Comparison of ENCODE assay signal across 8 cellular contexts in genomic region chr4:26719954-26720552, GRCh38.
DNase-seq lines count a peak whose midpoint lies in the region; ATAC-seq and TF ChIP-seq lines count a peak whose summit lies in the region.

No MANE protein-coding gene starts in this region.

- H3K27ac ChIP-seq in SK-N-SH (ENCODE audit: low read depth in 2 of 2, low read length in 1 of 2) = no peak overlapping the region

- no peaks in the 10 kb centered on the region for H3F3A ChIP-seq in SK-N-SH (replicated peaks; ENCODE audit: insufficient read depth)

- H3K36me3 Mint-ChIP-seq in T-helper 17 cell (ENCODE audit: low read depth) = peaks cover 17% of the 10 kb centered on the region

- no peak overlapping the region for H3K9ac ChIP-seq in SK-N-SH

- no peak overlapping the region for H3K27ac Mint-ChIP-seq in T-helper 17 cell

- H3K4me3 ChIP-seq in H7 (ENCODE audit: insufficient read depth, low read depth, low read length) (no peak overlapping the region), SK-N-SH (ENCODE audit: low read depth in 2 of 2, low read length in 1 of 2) (no peak overlapping the region; a peak in 1 of 4 replicates)

- no peaks in the 10 kb centered on the region for H3K9me3 ChIP-seq in SK-N-SH
- no peaks in the 10 kb centered on the region for H3K9me3 ChIP-seq in T-helper 17 cell (ENCODE audit: control insufficient read depth, low read length, poor library complexity, severe bottlenecking)

- H3K4me2 ChIP-seq in SK-N-SH = no peak overlapping the region

- peak; percentile 83 for TF ChIP-seq RAD21 in SK-N-SH (IDR thresholded peaks at IDR 0.05; ENCODE audit: low read length)

- no peaks in the 10 kb centered on the region for H4K20me1 ChIP-seq in SK-N-SH (ENCODE audit: insufficient read depth)

- TF ChIP-seq EP300 in SK-N-SH (IDR thresholded peaks at IDR 0.05; ENCODE audit: borderline replicate concordance in 1 of 2, low read depth in 1 of 2, low read length in 1 of 2) = no peak

- H3K27me3 Mint-ChIP-seq in T-helper 17 cell = no peaks in the 10 kb centered on the region

- no peaks in the 10 kb centered on the region for H3K9me2 ChIP-seq in SK-N-SH

- H3K4me1 ChIP-seq in SK-N-SH (ENCODE audit: control insufficient read depth in 1 of 2, insufficient read depth in 2 of 2, low read depth in 1 of 2, low read length in 1 of 2) = no peaks in the 10 kb centered on the region

- TF ChIP-seq CTCF in SK-N-SH (IDR thresholded peaks at IDR 0.05) = peak; percentile 91

- 30% methylated on average over 1 of the region's 1 CpG for WGBS in SK-N-SH (ENCODE audit: low lambda C conversion rate)

- no peaks in the 10 kb centered on the region for H3K79me2 ChIP-seq in SK-N-SH (ENCODE audit: insufficient read depth)

- H2AFZ ChIP-seq in SK-N-SH (ENCODE audit: low read depth) = no peak overlapping the region

- H3K36me3 ChIP-seq in H7 (replicated peaks; ENCODE audit: control insufficient read depth, insufficient read depth, low read length) = no peaks in the 10 kb centered on the region
- peaks cover 4 to 6% of the 10 kb centered on the region in 2 experiments for H3K36me3 ChIP-seq in SK-N-SH (replicated peaks in 1 of 2; ENCODE audit: control insufficient read depth in 1 of 2, insufficient read depth in 2 of 2, low read length in 1 of 2)

- POLR2A ChIA-PET in SK-N-SH (lab: Yijun Ruan, JAX) = no interaction called here

- DNase-seq in AG08395 (ENCODE audit: low spot score) (peak; percentile 48), H7 (peak; percentile 4), SK-N-SH (peak; percentile 12), iPS-NIHi11 (ENCODE audit: low spot score) (peak; percentile 17), DMS79 (lab: John Stamatoyannopoulos, UW) (no peak), T-helper 17 cell (no peak)

- CTCF ChIA-PET in SK-N-SH (lab: Yijun Ruan, JAX) = interaction anchor here (0.6 to 3.4 kb wide), 12 partner anchors 9 to 687 kb away, joined by 3 to 43 read pairs (median 3); no protein-coding TSS in a partner anchor

- H3K4me1 Mint-ChIP-seq in T-helper 17 cell = peaks cover 13% of the 10 kb centered on the region

- H3K4me3 Mint-ChIP-seq in T-helper 17 cell = no peak overlapping the region

- no peak for ATAC-seq in GM18868 (IDR thresholded peaks at IDR 0.05; ENCODE audit: unreplicated experiment)
- no peak for ATAC-seq in T-helper 17 cell
- no peak for ATAC-seq in HG03039 (IDR thresholded peaks at IDR 0.05; ENCODE audit: unreplicated experiment)

- no peaks in the 10 kb centered on the region; the same call in 1 of the 2 replicates for H3K27me3 ChIP-seq in H7 (ENCODE audit: control insufficient read depth, insufficient read depth, low read length)
- no peaks in the 10 kb centered on the region for H3K27me3 ChIP-seq in SK-N-SH (ENCODE audit: insufficient read depth)

TF ChIP-seq in SK-N-SH, 30 proteins besides CTCF, POLR2A, EP300 and RAD21:
- TF ChIP-seq GABPA (IDR thresholded peaks at IDR 0.05; ENCODE audit: low read depth) (no peak), SMC3 (IDR thresholded peaks at IDR 0.05; ENCODE audit: low read depth, low read length) (peak; percentile 63)

Comparison
In these comparisons a context has a peak if more than half of its experiments do, and no peak if none do; other contexts are left out.
1. DNase-seq: peak in AG08395 (single experiment), H7 (single experiment), SK-N-SH (single experiment) and iPS-NIHi11 (single experiment); none in DMS79 (single experiment) and T-helper 17 cell (0 of 3).